9 cellular contexts compared by ENCODE assay signal in genomic region chr7:150324366-150324961, GRCh38.
DNase-seq lines count a peak whose midpoint lies in the region; ATAC-seq lines count a peak whose summit lies in the region.
"Had no signal": no experiment of that assay in that cellular context is flagged by ENCODE, and none has a peak within 500 bp of the region (broad histone marks: within the 10 kb centered on the region; RNA-seq: fewer than 3 reads in every experiment).

No MANE protein-coding gene starts in this region.

- H3K9me3 ChIP-seq in iPS-18c (ENCODE audit: control insufficient read depth, insufficient read depth, low read length) = no peaks in the 10 kb centered on the region
- H3K9me3 ChIP-seq: thoracic aorta had no signal

- ATAC-seq in stimulated activated naive CD8-positive, alpha-beta T cell treated with anti-CD3 and anti-CD28 coated beads, Interleukin-15, amount 100 ng/mL, for 72 hours = no peak
- ATAC-seq in GM18498 (IDR thresholded peaks at IDR 0.05; ENCODE audit: unreplicated experiment) (no peak), GM19463 (IDR thresholded peaks at IDR 0.05; ENCODE audit: unreplicated experiment) (no peak)

- peak overlapping the region; percentile 94 for H3K4me3 Mint-ChIP-seq in T-helper 2 cell treated with Interferon-gamma antibody and Interleukin-4, amounts not matched to agents 5 μg/mL and 100 μg/mL, for 36 hours
- H3K4me3 Mint-ChIP-seq in stimulated activated naive CD8-positive, alpha-beta T cell treated with anti-CD3 and anti-CD28 coated beads, Interleukin-15, amount 100 ng/mL, for 72 hours = peak overlapping the region; percentile 91 to 98

- no peaks in the 10 kb centered on the region for H3K9me3 Mint-ChIP-seq in T-helper 2 cell treated with Interferon-gamma antibody and Interleukin-4, amounts not matched to agents 5 μg/mL and 100 μg/mL, for 36 hours
- no peaks in the 10 kb centered on the region for H3K9me3 Mint-ChIP-seq in stimulated activated naive CD8-positive, alpha-beta T cell treated with anti-CD3 and anti-CD28 coated beads, Interleukin-15, amount 100 ng/mL, for 72 hours

- H3K4me1 Mint-ChIP-seq in T-helper 2 cell treated with Interferon-gamma antibody and Interleukin-4, amounts not matched to agents 5 μg/mL and 100 μg/mL, for 36 hours (ENCODE audit: low read depth) = peaks cover 40% of the 10 kb centered on the region
- H3K4me1 Mint-ChIP-seq in stimulated activated naive CD8-positive, alpha-beta T cell treated with anti-CD3 and anti-CD28 coated beads, Interleukin-15, amount 100 ng/mL, for 72 hours = peaks cover 52% of the 10 kb centered on the region

- no peaks in the 10 kb centered on the region for H3K27me3 Mint-ChIP-seq in T-helper 2 cell treated with Interferon-gamma antibody and Interleukin-4, amounts not matched to agents 5 μg/mL and 100 μg/mL, for 36 hours (ENCODE audit: low read depth)
- H3K27me3 Mint-ChIP-seq in stimulated activated naive CD8-positive, alpha-beta T cell treated with anti-CD3 and anti-CD28 coated beads, Interleukin-15, amount 100 ng/mL, for 72 hours = no peaks in the 10 kb centered on the region

- DNase-seq in activated CD4-positive, alpha-beta T cell treated with anti-CD3 and anti-CD28 coated beads for 48 hours = peak; percentile 21
- DNase-seq in activated CD4-positive, alpha-beta T cell treated with anti-CD3 and anti-CD28 coated beads for 1 hour = no peak
- no peak for DNase-seq in T-helper 2 cell treated with Interferon-gamma antibody and Interleukin-4, amounts not matched to agents 5 μg/mL and 100 μg/mL, for 36 hours (ENCODE audit: low spot score)
- DNase-seq in stimulated activated naive CD8-positive, alpha-beta T cell treated with anti-CD3 and anti-CD28 coated beads, Interleukin-15, amount 100 ng/mL, for 72 hours = no peak
- DNase-seq in cerebellar cortex (ENCODE audit: low spot score) = no peak

- peak overlapping the region; percentile 97 for H3K27ac Mint-ChIP-seq in T-helper 2 cell treated with Interferon-gamma antibody and Interleukin-4, amounts not matched to agents 5 μg/mL and 100 μg/mL, for 36 hours
- H3K27ac Mint-ChIP-seq in stimulated activated naive CD8-positive, alpha-beta T cell treated with anti-CD3 and anti-CD28 coated beads, Interleukin-15, amount 100 ng/mL, for 72 hours = peak overlapping the region; percentile 97 to 99

- peak overlapping the region; percentile 71 for H3K4me3 ChIP-seq in iPS-18c (ENCODE audit: insufficient read depth, low read depth, low read length)

- peaks cover 40% of the 10 kb centered on the region for H3K36me3 Mint-ChIP-seq in T-helper 2 cell treated with Interferon-gamma antibody and Interleukin-4, amounts not matched to agents 5 μg/mL and 100 μg/mL, for 36 hours (ENCODE audit: low read depth)
